Comparison of ENCODE assay signal across 10 cellular contexts in the genomic region with DNA sequence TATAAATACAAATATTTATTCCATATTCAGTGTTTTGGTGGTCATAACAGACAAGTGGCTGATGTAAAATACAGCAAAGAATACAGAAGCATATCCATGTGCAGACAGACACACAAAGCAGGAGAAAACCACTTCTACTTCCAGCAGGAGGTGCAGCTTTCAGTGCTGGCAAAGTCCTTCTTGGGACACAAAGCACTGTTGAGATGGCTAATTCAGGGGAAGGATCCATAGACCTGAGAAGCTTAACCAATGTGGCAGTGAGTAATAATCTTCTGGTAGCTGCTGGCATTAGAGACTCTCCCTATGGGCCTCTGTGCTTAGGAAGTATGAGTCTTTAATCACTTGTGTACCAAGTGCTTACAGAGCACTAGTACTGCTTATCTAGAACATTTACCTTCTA. TPM values are rescaled to one million over a fixed set of nuclear protein-coding genes. Genes with fewer than 3 reads are reported as not detected.
DNase-seq lines count a peak whose midpoint lies in the region; TF ChIP-seq lines count a peak whose summit lies in the region.
"Had no signal": no experiment of that assay in that cellular context is flagged by ENCODE, and none has a peak within 500 bp of the region (broad histone marks: within the 10 kb centered on the region; RNA-seq: fewer than 3 reads in every experiment).

No MANE protein-coding gene starts in this region.

- H3K4me1 Mint-ChIP-seq in activated naive CD4-positive, alpha-beta T cell treated with anti-CD3 and anti-CD28 coated beads, Interleukin-2, amount 10 ng/mL, durations not matched to agents 7 days and 5 days: peaks cover 6% of the 10 kb centered on the region

- no peak overlapping the region for H3K9ac ChIP-seq in MM.1S (ENCODE audit: low read length)

- H3K4me3 Mint-ChIP-seq in activated naive CD4-positive, alpha-beta T cell treated with anti-CD3 and anti-CD28 coated beads, Interleukin-2, amount 10 ng/mL, durations not matched to agents 7 days and 5 days: no peak overlapping the region

- CTCF ChIA-PET in activated naive CD4-positive, alpha-beta T cell treated with anti-CD3 and anti-CD28 coated beads, Interleukin-2, amount 10 ng/mL, durations not matched to agents 7 days and 5 days (lab: Charles Lee): interaction anchor here (0.6 kb wide), 1 partner anchor 952 kb away, joined by 4 read pairs; no protein-coding TSS in a partner anchor

- H3K9me3 Mint-ChIP-seq in activated naive CD4-positive, alpha-beta T cell treated with anti-CD3 and anti-CD28 coated beads, Interleukin-2, amount 10 ng/mL, durations not matched to agents 7 days and 5 days: no peaks in the 10 kb centered on the region

- H3F3A ChIP-seq in MM.1S (ENCODE audit: insufficient read depth, low read length): no peaks in the 10 kb centered on the region

- H3K4me1 ChIP-seq in osteoblast (ENCODE audit: insufficient read depth, low read length) (no peaks in the 10 kb centered on the region), MM.1S (ENCODE audit: low read length) (no peaks in the 10 kb centered on the region)

- H3K4me2 ChIP-seq in osteoblast (ENCODE audit: insufficient read depth, low read length): no peak overlapping the region
- H3K4me2 ChIP-seq in MM.1S (ENCODE audit: low read depth, low read length): no peak overlapping the region

- no peaks in the 10 kb centered on the region for H3K9me2 ChIP-seq in MM.1S (replicated peaks; ENCODE audit: insufficient read depth, low read length)

- H3K27ac ChIP-seq in epithelial cell of prostate (no peak overlapping the region), osteoblast (ENCODE audit: low read depth, low read length) (no peak overlapping the region), MM.1S (ENCODE audit: low read length) (no peak overlapping the region)

- no peaks in the 10 kb centered on the region for H3K27me3 ChIP-seq in osteoblast (ENCODE audit: insufficient read depth, low read length)
- no peaks in the 10 kb centered on the region for H3K27me3 ChIP-seq in MM.1S (replicated peaks; ENCODE audit: insufficient read depth, low read length)

- no peak for TF ChIP-seq CTCF in NB4 (IDR thresholded peaks at IDR 0.05; ENCODE audit: low read depth, low read length)
- peak; percentile 37 for TF ChIP-seq CTCF in osteoblast (IDR thresholded peaks at IDR 0.05; ENCODE audit: extremely low read depth, low read depth, low read length)
- no peak for TF ChIP-seq CTCF in MM.1S (IDR thresholded peaks at IDR 0.05; ENCODE audit: low read length)

- no peak for TF ChIP-seq POLR2A in NB4 (IDR thresholded peaks at IDR 0.05; ENCODE audit: extremely low read depth, insufficient read length)

- H3K36me3 Mint-ChIP-seq in activated naive CD4-positive, alpha-beta T cell treated with anti-CD3 and anti-CD28 coated beads, Interleukin-2, amount 10 ng/mL, durations not matched to agents 7 days and 5 days: peaks cover 16% of the 10 kb centered on the region

- H3K27me3 Mint-ChIP-seq in activated naive CD4-positive, alpha-beta T cell treated with anti-CD3 and anti-CD28 coated beads, Interleukin-2, amount 10 ng/mL, durations not matched to agents 7 days and 5 days: no peaks in the 10 kb centered on the region

- H3K4me3 ChIP-seq in NB4 (ENCODE audit: low read depth, low read length): no peak overlapping the region
- no peak overlapping the region for H3K4me3 ChIP-seq in osteoblast (ENCODE audit: insufficient read depth, low read length)
- no peak overlapping the region for H3K4me3 ChIP-seq in MM.1S (ENCODE audit: low read length)

- H2AFZ ChIP-seq in osteoblast (ENCODE audit: low read length) (no peak overlapping the region), MM.1S (ENCODE audit: low read length) (no peak overlapping the region)

- H3K79me2 ChIP-seq in osteoblast (ENCODE audit: insufficient read depth, low read length) (no peaks in the 10 kb centered on the region), MM.1S (ENCODE audit: low read length) (no peaks in the 10 kb centered on the region)

- no peaks in the 10 kb centered on the region for H3K9me3 ChIP-seq in osteoblast (ENCODE audit: low read depth, low read length)
- no peaks in the 10 kb centered on the region for H3K9me3 ChIP-seq in MM.1S (replicated peaks; ENCODE audit: insufficient read depth, low read length)

- DNase-seq in ELR (ENCODE audit: low read depth): peak; percentile 40
- peak; percentile 46 for DNase-seq in NB4 (ENCODE audit: low read depth)
- DNase-seq in epithelial cell of prostate (ENCODE audit: low read depth, low spot score): peak; percentile 12
- peak; percentile 54 for DNase-seq in osteoblast (ENCODE audit: insufficient read length, low spot score, missing footprints)
- no peak for DNase-seq in MM.1S
- no peak for DNase-seq in activated naive CD4-positive, alpha-beta T cell treated with anti-CD3 and anti-CD28 coated beads, Interleukin-2, amount 10 ng/mL, durations not matched to agents 7 days and 5 days
- no peak for DNase-seq in activated CD4-positive, alpha-beta T cell treated with anti-CD3 and anti-CD28 coated beads for 48 hours
- DNase-seq: NCI-H1930; stimulated activated CD4-positive, alpha-beta T cell treated with anti-CD3 and anti-CD28 coated beads, Interleukin-12 subunit alpha, Interleukin-12 subunit beta, amount 100 ng/mL, for 4 hours; stimulated activated naive CD8-positive, alpha-beta T cell treated with anti-CD3 and anti-CD28 coated beads, Interleukin-15, Interleukin-2, amounts not matched to agents 100 U/mL and 50 U/mL, for 24 hours had no signal

- no peaks in the 10 kb centered on the region for H3K36me3 ChIP-seq in osteoblast (ENCODE audit: insufficient read depth, low read length)
- no peaks in the 10 kb centered on the region for H3K36me3 ChIP-seq in MM.1S (replicated peaks; ENCODE audit: insufficient read depth, low read length)

- no peak overlapping the region for H3K27ac Mint-ChIP-seq in activated naive CD4-positive, alpha-beta T cell treated with anti-CD3 and anti-CD28 coated beads, Interleukin-2, amount 10 ng/mL, durations not matched to agents 7 days and 5 days

- H4K20me1 ChIP-seq in osteoblast (ENCODE audit: insufficient read depth, low read length) (no peaks in the 10 kb centered on the region), MM.1S (ENCODE audit: insufficient read depth, low read length) (no peaks in the 10 kb centered on the region)

RNA-seq across cellular contexts. Expression of gene AMN1, which starts 26.8 kb away (rescaled TPM):
- 5.4 and 5.6 TPM in 2 replicates for total RNA-seq in osteoblast

RNA-seq across cellular contexts. Expression of gene ETFBKMT, which starts 42.6 kb away (rescaled TPM):
- 3.8 and 4.7 TPM in 2 replicates for total RNA-seq in osteoblast

Comparison
In these comparisons a context has a peak if more than half of its experiments do, and no peak if none do; other contexts are left out.
1. DNase-seq: peak in ELR (single experiment), NB4 (single experiment), epithelial cell of prostate (single experiment) and osteoblast (single experiment); none in MM.1S (single experiment), activated naive CD4-positive, alpha-beta T cell treated with anti-CD3 and anti-CD28 coated beads, Interleukin-2, amount 10 ng/mL, durations not matched to agents 7 days and 5 days (single experiment) and activated CD4-positive, alpha-beta T cell treated with anti-CD3 and anti-CD28 coated beads for 48 hours (single experiment).